ENCODE assay signal across 25 cellular contexts in genomic region chr12:112163056-112163455, GRCh38. TPM values are rescaled to one million over a fixed set of nuclear protein-coding genes. Genes with fewer than 3 reads are reported as not detected.
A peak's percentile ranks its signal among the peaks of the same experiment; 100 is the strongest.
DNase-seq lines count a peak whose midpoint lies in the region; ATAC-seq, FAIRE-seq and TF ChIP-seq lines count a peak whose summit lies in the region.
"Had no signal": no experiment of that assay in that cellular context is flagged by ENCODE, and none has a peak within 500 bp of the region (broad histone marks: within the 10 kb centered on the region; RNA-seq: fewer than 3 reads in every experiment).

No MANE protein-coding gene starts in this region.

- H3K4me1 Mint-ChIP-seq in activated CD8-positive, alpha-beta T cell treated with anti-CD3 and anti-CD28 coated beads, Interleukin-2, amount 10 ng/mL, durations not matched to agents 7 days and 5 days (ENCODE audit: low read depth), result peaks cover 17% of the 10 kb centered on the region
- H3K4me1 Mint-ChIP-seq in activated CD8-positive, alpha-beta T cell treated with anti-CD3 and anti-CD28 coated beads for 36 hours (ENCODE audit: low read depth), result peaks cover 14% of the 10 kb centered on the region
- no peaks in the 10 kb centered on the region for H3K4me1 Mint-ChIP-seq in endodermal cell
- peaks cover 20 to 28% of the 10 kb centered on the region in 2 donors for H3K4me1 Mint-ChIP-seq in stimulated activated naive B cell treated with anti-CD40 and anti-IgM and Interleukin-4, amounts not matched to agents 10 μg/mL and 1 μg/mL and 100 μg/mL, for 72 hours
- H3K4me1 Mint-ChIP-seq: GM23338 had no signal

- peaks cover 31% of the 10 kb centered on the region for H3K36me3 Mint-ChIP-seq in activated CD8-positive, alpha-beta T cell treated with anti-CD3 and anti-CD28 coated beads, Interleukin-2, amount 10 ng/mL, durations not matched to agents 7 days and 5 days (ENCODE audit: low read depth)
- H3K36me3 Mint-ChIP-seq in activated CD8-positive, alpha-beta T cell treated with anti-CD3 and anti-CD28 coated beads for 36 hours (ENCODE audit: low read depth), result peaks cover 43% of the 10 kb centered on the region
- peaks cover 53% of the 10 kb centered on the region for H3K36me3 Mint-ChIP-seq in endodermal cell (ENCODE audit: low read depth)
- H3K36me3 Mint-ChIP-seq in stimulated activated naive B cell treated with anti-CD40 and anti-IgM and Interleukin-4, amounts not matched to agents 10 μg/mL and 1 μg/mL and 100 μg/mL, for 72 hours, result peaks cover 57 to 70% of the 10 kb centered on the region in 2 donors

- H3K27me3 ChIP-seq in GM12878 (replicated peaks in 1 of 2; ENCODE audit: control insufficient read depth in 2 of 2, insufficient read depth in 2 of 2, low read length in 1 of 2) (no peaks in the 10 kb centered on the region), endodermal cell (ENCODE audit: control insufficient read depth, insufficient read depth, low read length, poor library complexity, severe bottlenecking) (no peaks in the 10 kb centered on the region)
- H3K27me3 ChIP-seq: BLaER1 had no signal

- H3K4me1 ChIP-seq in GM12878 (ENCODE audit: control insufficient read depth, insufficient read depth, low read length) (no peaks in the 10 kb centered on the region), endodermal cell (ENCODE audit: control insufficient read depth, insufficient read depth, low read length) (no peaks in the 10 kb centered on the region)
- H3K4me1 ChIP-seq: BLaER1, Caco-2, HAP-1 had no signal

- no peak for DNase-seq in activated CD8-positive, alpha-beta T cell treated with anti-CD3 and anti-CD28 coated beads, Interleukin-2, amount 10 ng/mL, durations not matched to agents 7 days and 5 days
- DNase-seq in activated CD8-positive, alpha-beta T cell treated with anti-CD3 and anti-CD28 coated beads for 36 hours, result no peak
- DNase-seq in GM12878 (ENCODE audit: low read depth, low spot score) (no peak), endodermal cell (peak; percentile 50), NCI-H1694 treated with DMSO at 0.1 percent for 48 hours (lab: John Stamatoyannopoulos, UW) (no peak), NCI-H2107 treated with DMSO at 0.1 percent for 48 hours (lab: John Stamatoyannopoulos, UW; ENCODE audit: unreplicated experiment) (no peak)
- no peak for DNase-seq in stimulated activated naive B cell treated with anti-CD40 and anti-IgM and Interleukin-4, amounts not matched to agents 10 μg/mL and 1 μg/mL and 100 μg/mL, for 72 hours
- DNase-seq: ACHN; CD4-positive, alpha-beta memory T cell; KG1; NCI-H1092; NCI-H1436 treated with DMSO at 0.1 percent for 48 hours; NCI-H2029; NCI-H226; NCI-H510A treated with DMSO at 0.1 percent for 48 hours; NCI-H748 treated with DMSO at 0.1 percent for 48 hours; PC-9 had no signal

- TF ChIP-seq RAD21 in GM12878 (IDR thresholded peaks at IDR 0.05; ENCODE audit: insufficient read depth, low read depth, low read length), result no peak

- in situ Hi-C loops in GM12878 (cut with MboI), result no loop called here

- CTCF ChIA-PET in activated CD8-positive, alpha-beta T cell treated with anti-CD3 and anti-CD28 coated beads, Interleukin-2, amount 10 ng/mL, durations not matched to agents 7 days and 5 days (lab: Charles Lee), result no interaction called here
- CTCF ChIA-PET in activated CD8-positive, alpha-beta T cell treated with anti-CD3 and anti-CD28 coated beads for 36 hours (lab: Charles Lee), result no interaction called here
- CTCF ChIA-PET in GM12878 (lab: Yijun Ruan, JAX), result no interaction called here

- H3K27ac ChIP-seq in GM12878 (ENCODE audit: control insufficient read depth, insufficient read depth), result no peak overlapping the region
- no peak overlapping the region for H3K27ac ChIP-seq in endodermal cell (ENCODE audit: low read depth, low read length)
- H3K27ac ChIP-seq: 22Rv1, BLaER1, PC-9, RWPE1 had no signal

- H3K27ac Mint-ChIP-seq in activated CD8-positive, alpha-beta T cell treated with anti-CD3 and anti-CD28 coated beads, Interleukin-2, amount 10 ng/mL, durations not matched to agents 7 days and 5 days, result peak overlapping the region; percentile 61
- no peak overlapping the region for H3K27ac Mint-ChIP-seq in activated CD8-positive, alpha-beta T cell treated with anti-CD3 and anti-CD28 coated beads for 36 hours
- H3K27ac Mint-ChIP-seq in endodermal cell, result no peak overlapping the region
- H3K27ac Mint-ChIP-seq in stimulated activated naive B cell treated with anti-CD40 and anti-IgM and Interleukin-4, amounts not matched to agents 10 μg/mL and 1 μg/mL and 100 μg/mL, for 72 hours, result peak overlapping the region; percentile 25
- H3K27ac Mint-ChIP-seq: GM23338 had no signal

- TF ChIP-seq EP300 in GM12878 (IDR thresholded peaks at IDR 0.05; ENCODE audit: borderline replicate concordance in 1 of 2, control insufficient read depth in 1 of 2, low read depth in 2 of 2, low read length in 2 of 2), result no peak

- no peaks in the 10 kb centered on the region for H3K9me3 Mint-ChIP-seq in activated CD8-positive, alpha-beta T cell treated with anti-CD3 and anti-CD28 coated beads, Interleukin-2, amount 10 ng/mL, durations not matched to agents 7 days and 5 days (ENCODE audit: insufficient read depth)
- H3K9me3 Mint-ChIP-seq in activated CD8-positive, alpha-beta T cell treated with anti-CD3 and anti-CD28 coated beads for 36 hours, result peaks cover 18% of the 10 kb centered on the region
- H3K9me3 Mint-ChIP-seq in endodermal cell, result peaks cover 19% of the 10 kb centered on the region
- H3K9me3 Mint-ChIP-seq in stimulated activated naive B cell treated with anti-CD40 and anti-IgM and Interleukin-4, amounts not matched to agents 10 μg/mL and 1 μg/mL and 100 μg/mL, for 72 hours, result peaks cover 4 to 6% of the 10 kb centered on the region in 2 donors

- ATAC-seq in activated CD8-positive, alpha-beta T cell treated with anti-CD3 and anti-CD28 coated beads, Interleukin-2, amount 10 ng/mL, durations not matched to agents 7 days and 5 days, result no peak
- ATAC-seq in activated CD8-positive, alpha-beta T cell treated with anti-CD3 and anti-CD28 coated beads for 36 hours, result no peak
- no peak for ATAC-seq in GM12878
- ATAC-seq in stimulated activated naive B cell treated with anti-CD40 and anti-IgM and Interleukin-4, amounts not matched to agents 10 μg/mL and 1 μg/mL and 100 μg/mL, for 72 hours (replicated peaks), result no peak
- ATAC-seq in activated CD4-positive, CD25-positive, alpha-beta regulatory T cell treated with anti-CD3 and anti-CD28 coated beads, Interleukin-2, amount 50 U/mL, for 24 hours, result no peak

- H3K4me3 ChIP-seq in GM12878, result no peak overlapping the region
- H3K4me3 ChIP-seq in endodermal cell (ENCODE audit: low read length), result no peak overlapping the region
- H3K4me3 ChIP-seq: BLaER1, GM23338, HAP-1, PC-9 had no signal

- TF ChIP-seq CTCF in activated CD8-positive, alpha-beta T cell treated with anti-CD3 and anti-CD28 coated beads for 36 hours (IDR thresholded peaks at IDR 0.05), result no peak
- TF ChIP-seq CTCF in GM12878 (IDR thresholded peaks at IDR 0.05 in 2 of 3, conservative IDR thresholded peaks at IDR 0.05 in 1 of 3; ENCODE audit: control insufficient read depth in 2 of 3, extremely low read depth in 1 of 3, insufficient read depth in 1 of 3, low read depth in 3 of 3, low read length in 3 of 3) (no peak), endodermal cell (conservative IDR thresholded peaks at IDR 0.05) (no peak)

- H3K36me3 ChIP-seq in GM12878 (ENCODE audit: control insufficient read depth in 2 of 2, insufficient read depth in 2 of 2, low read length in 1 of 2), result peaks cover 5% of the 10 kb centered on the region in 2 experiments; a peak in 3 of 4 replicates
- H3K36me3 ChIP-seq in endodermal cell (ENCODE audit: control insufficient read depth, insufficient read depth, low read length), result peaks cover 48% of the 10 kb centered on the region

- H2AFZ ChIP-seq in GM12878 (ENCODE audit: control insufficient read depth, low read depth, low read length), result no peak overlapping the region
- H2AFZ ChIP-seq: GM23338, PC-9 had no signal

- H3K4me2 ChIP-seq in GM12878 (ENCODE audit: control insufficient read depth, insufficient read depth), result no peak overlapping the region
- H3K4me2 ChIP-seq: BLaER1, GM23338, PC-9 had no signal

- no peaks in the 10 kb centered on the region for H4K20me1 ChIP-seq in GM12878 (ENCODE audit: control insufficient read depth, insufficient read depth)
- H4K20me1 ChIP-seq: BLaER1 had no signal

- H3K9ac ChIP-seq in GM12878 (ENCODE audit: control insufficient read depth, insufficient read depth, low read length), result no peak overlapping the region
- H3K9ac ChIP-seq in endodermal cell (ENCODE audit: extremely low read depth, low read length, poor library complexity, severe bottlenecking), result no peak overlapping the region
- H3K9ac ChIP-seq: BLaER1 had no signal

- intact Hi-C loops in activated CD8-positive, alpha-beta T cell treated with anti-CD3 and anti-CD28 coated beads for 36 hours (cut with micrococcal nuclease), result no loop called here
- intact Hi-C loops in GM12878 (cut with micrococcal nuclease; ENCODE audit: unreplicated experiment), result no loop called here

- H3K4me3 Mint-ChIP-seq in activated CD8-positive, alpha-beta T cell treated with anti-CD3 and anti-CD28 coated beads, Interleukin-2, amount 10 ng/mL, durations not matched to agents 7 days and 5 days, result no peak overlapping the region
- no peak overlapping the region for H3K4me3 Mint-ChIP-seq in activated CD8-positive, alpha-beta T cell treated with anti-CD3 and anti-CD28 coated beads for 36 hours
- H3K4me3 Mint-ChIP-seq in endodermal cell, result no peak overlapping the region
- H3K4me3 Mint-ChIP-seq in stimulated activated naive B cell treated with anti-CD40 and anti-IgM and Interleukin-4, amounts not matched to agents 10 μg/mL and 1 μg/mL and 100 μg/mL, for 72 hours, result no peak overlapping the region
- H3K4me3 Mint-ChIP-seq: CD4-positive, alpha-beta memory T cell; GM23338 had no signal

- no peaks in the 10 kb centered on the region for H3K79me2 ChIP-seq in GM12878 (ENCODE audit: control insufficient read depth, insufficient read depth, low read length)

- POLR2A ChIA-PET in activated CD8-positive, alpha-beta T cell treated with anti-CD3 and anti-CD28 coated beads, Interleukin-2, amount 10 ng/mL, durations not matched to agents 7 days and 5 days (lab: Charles Lee), result interaction anchor here (0.8 kb wide), 1 partner anchor 38 kb away, joined by 3 read pairs; the partner anchor contains the start of gene TRAFD1
- POLR2A ChIA-PET in activated CD8-positive, alpha-beta T cell treated with anti-CD3 and anti-CD28 coated beads for 36 hours (lab: Charles Lee), result no interaction called here
- POLR2A ChIA-PET in GM12878 (lab: Charles Lee), result no interaction called here

- no peak for FAIRE-seq in GM12878 (lab: Jason Lieb, UNC)
- FAIRE-seq: GM12892 had no signal

- RAD21 ChIA-PET in GM12878 (lab: Charles Lee; ENCODE audit: unreplicated experiment), result no interaction called here

- H3K9me3 ChIP-seq in GM12878 (replicated peaks; ENCODE audit: control insufficient read depth, insufficient read depth, low read length) (peaks cover 3% of the 10 kb centered on the region; the same call in 2 of the 3 replicates), endodermal cell (ENCODE audit: control insufficient read depth, low read length) (peaks cover 20% of the 10 kb centered on the region)
- H3K9me3 ChIP-seq: Caco-2, HAP-1 had no signal

- WGBS in GM12878 (ENCODE audit: insufficient coverage, insufficient replicate concordance, low lambda C conversion rate, missing lambda C conversion rate), result 90% methylated on average over 8 of the region's 8 CpGs
- WGBS in endodermal cell (ENCODE audit: insufficient coverage in 1 of 2, insufficient read length in 1 of 2), 2 experiments, result 93 to 95% methylated on average over 4 to 8 of the region's 8 CpGs

- SMC1A ChIA-PET in GM12878 (lab: Charles Lee; ENCODE audit: uncharacterized antibody, unreplicated experiment), result no interaction called here

- no peaks in the 10 kb centered on the region for H3K27me3 Mint-ChIP-seq in activated CD8-positive, alpha-beta T cell treated with anti-CD3 and anti-CD28 coated beads, Interleukin-2, amount 10 ng/mL, durations not matched to agents 7 days and 5 days (ENCODE audit: low read depth)
- no peaks in the 10 kb centered on the region for H3K27me3 Mint-ChIP-seq in activated CD8-positive, alpha-beta T cell treated with anti-CD3 and anti-CD28 coated beads for 36 hours
- H3K27me3 Mint-ChIP-seq in endodermal cell (ENCODE audit: insufficient read depth), result no peaks in the 10 kb centered on the region
- no peaks in the 10 kb centered on the region for H3K27me3 Mint-ChIP-seq in stimulated activated naive B cell treated with anti-CD40 and anti-IgM and Interleukin-4, amounts not matched to agents 10 μg/mL and 1 μg/mL and 100 μg/mL, for 72 hours
- H3K27me3 Mint-ChIP-seq: CD4-positive, alpha-beta memory T cell had no signal

- TF ChIP-seq POLR2A in GM12878 (IDR thresholded peaks at IDR 0.05; ENCODE audit: low read depth, low read length), result 0 out of 2 replicates have a peak, but pooled peaks have one; percentile 26

- BruUV-seq in GM12878 (replicated peaks; lab: Mats Ljungman, UMichigan), result no TSS peak

RNA-seq across cellular contexts. Expression of gene TRAFD1, which starts 37.7 kb away (rescaled TPM):
- 10 to 100 TPM; 54.6 to 55.9 TPM for total RNA-seq in activated CD8-positive, alpha-beta T cell treated with anti-CD3 and anti-CD28 coated beads, Interleukin-2, amount 10 ng/mL, durations not matched to agents 7 days and 5 days
- 10 to 100 TPM; 34.6 to 35.8 TPM for total RNA-seq in activated CD8-positive, alpha-beta T cell treated with anti-CD3 and anti-CD28 coated beads for 36 hours
- total RNA-seq in GM12878 (2013; cell fraction: nucleolus; rRNA removed), result 62.9 and 82.2 TPM in 2 replicates
- total RNA-seq in GM12878 (2014; rRNA removed), result 45.9 and 52.9 TPM in 2 replicates
- total RNA-seq in GM12878 (2014; rRNA removed; fragmentation: Illumina TruSeq; extraction: Trizol), result 37.2 and 37.5 TPM in 2 replicates
- total RNA-seq in GM12878 (2021), result 44.6 and 44.8 TPM in 2 replicates
- 29.9 TPM for polyA plus RNA-seq in GM12878 (2011; ENCODE audit: low read depth)
- polyA plus RNA-seq in GM12878 (2011; rRNA removed), result 49.1 and 58.4 TPM in 2 replicates
- 45.8 and 46.9 TPM in 2 replicates for polyA plus RNA-seq in GM12878 (2011; cell fraction: cytosol; rRNA removed)
- polyA plus RNA-seq in GM12878 (2011; cell fraction: nucleus; rRNA removed), result 51.5 TPM in 2 replicates
- polyA plus RNA-seq in GM12878 (2012), result 34.5 and 36.2 TPM in 2 replicates
- 54.7 and 69.1 TPM in 2 replicates for polyA plus RNA-seq in GM12878 (2014; fragmentation: Illumina TruSeq; extraction: Trizol)
- 10 to 100 TPM; 42.3 to 43.8 TPM for polyA plus RNA-seq in GM12878 (2014; fragmentation: Nextera tagmentation; extraction: Ambion mirVana)
- 39.3 and 46.6 TPM in 2 replicates for polyA plus RNA-seq in GM12878 (2014; rRNA removed)
- 10 to 100 TPM; 54.4 to 55.5 TPM for polyA plus RNA-seq in GM12878 (2016; fragmentation: Nextera tagmentation; extraction: Ambion mirVana)
- 53.7 and 55.7 TPM in 2 replicates for polyA minus RNA-seq in GM12878 (2011; rRNA and poly(A)+ RNA removed)
- 14.2 and 16.3 TPM in 2 replicates for polyA minus RNA-seq in GM12878 (2011; cell fraction: cytosol; rRNA and poly(A)+ RNA removed)
- 19.3 and 19.7 TPM in 2 replicates for polyA minus RNA-seq in GM12878 (2011; cell fraction: nucleus; rRNA and poly(A)+ RNA removed)
- 10 to 100 TPM; 25.2 to 28.9 TPM for total RNA-seq in endodermal cell
- polyA plus RNA-seq in endodermal cell (2013, experiment 1 of 2), result 37.6 TPM
- polyA plus RNA-seq in endodermal cell (2013, experiment 2 of 2), result 32.3 TPM

RNA-seq across cellular contexts. Expression of gene NAA25, which starts 54.5 kb away (rescaled TPM):
- total RNA-seq in activated CD8-positive, alpha-beta T cell treated with anti-CD3 and anti-CD28 coated beads, Interleukin-2, amount 10 ng/mL, durations not matched to agents 7 days and 5 days, result 10 to 100 TPM; 27.5 to 31.2 TPM
- 10 to 100 TPM; 46.0 to 48.3 TPM for total RNA-seq in activated CD8-positive, alpha-beta T cell treated with anti-CD3 and anti-CD28 coated beads for 36 hours
- 178 and 182 TPM in 2 replicates for total RNA-seq in GM12878 (2013; cell fraction: nucleolus; rRNA removed)
- 23.4 and 28.1 TPM in 2 replicates for total RNA-seq in GM12878 (2014; rRNA removed)
- total RNA-seq in GM12878 (2014; rRNA removed; fragmentation: Illumina TruSeq; extraction: Trizol), result 28.3 and 30.3 TPM in 2 replicates
- 34.1 and 39.2 TPM in 2 replicates for total RNA-seq in GM12878 (2021)
- polyA plus RNA-seq in GM12878 (2011; ENCODE audit: low read depth), result 7.2 TPM
- 29.3 and 34.8 TPM in 2 replicates for polyA plus RNA-seq in GM12878 (2011; rRNA removed)
- 9.6 and 14.6 TPM in 2 replicates for polyA plus RNA-seq in GM12878 (2011; cell fraction: cytosol; rRNA removed)
- 18.1 and 20.0 TPM in 2 replicates for polyA plus RNA-seq in GM12878 (2011; cell fraction: nucleus; rRNA removed)
- polyA plus RNA-seq in GM12878 (2012), result 9.9 and 11.0 TPM in 2 replicates
- 36.5 and 38.8 TPM in 2 replicates for polyA plus RNA-seq in GM12878 (2014; fragmentation: Illumina TruSeq; extraction: Trizol)
- polyA plus RNA-seq in GM12878 (2014; fragmentation: Nextera tagmentation; extraction: Ambion mirVana), result 10 to 100 TPM; 15.0 to 32.1 TPM
- 18.5 and 20.5 TPM in 2 replicates for polyA plus RNA-seq in GM12878 (2014; rRNA removed)
- 10 to 100 TPM; 29.5 to 33.6 TPM for polyA plus RNA-seq in GM12878 (2016; fragmentation: Nextera tagmentation; extraction: Ambion mirVana)
- 31.2 and 63.1 TPM in 2 replicates for polyA minus RNA-seq in GM12878 (2011; rRNA and poly(A)+ RNA removed)
- 12.0 and 15.3 TPM in 2 replicates for polyA minus RNA-seq in GM12878 (2011; cell fraction: cytosol; rRNA and poly(A)+ RNA removed)
- polyA minus RNA-seq in GM12878 (2011; cell fraction: nucleus; rRNA and poly(A)+ RNA removed), result 15.4 and 28.5 TPM in 2 replicates
- total RNA-seq in endodermal cell, result 10 to 100 TPM; 34.2 to 36.3 TPM
- polyA plus RNA-seq in endodermal cell (2013, experiment 1 of 2), result 23.2 TPM
- 20.1 TPM for polyA plus RNA-seq in endodermal cell (2013, experiment 2 of 2)

Comparison
In these comparisons a context has a peak if more than half of its experiments do, and no peak if none do; other contexts are left out.
1. H3K27ac Mint-ChIP-seq: peak in activated CD8-positive, alpha-beta T cell treated with anti-CD3 and anti-CD28 coated beads, Interleukin-2, amount 10 ng/mL, durations not matched to agents 7 days and 5 days (single experiment) and stimulated activated naive B cell treated with anti-CD40 and anti-IgM and Interleukin-4, amounts not matched to agents 10 μg/mL and 1 μg/mL and 100 μg/mL, for 72 hours (single experiment); none in activated CD8-positive, alpha-beta T cell treated with anti-CD3 and anti-CD28 coated beads for 36 hours (single experiment) and endodermal cell (single experiment).